8 cellular contexts compared by ENCODE assay signal in the genomic region with DNA sequence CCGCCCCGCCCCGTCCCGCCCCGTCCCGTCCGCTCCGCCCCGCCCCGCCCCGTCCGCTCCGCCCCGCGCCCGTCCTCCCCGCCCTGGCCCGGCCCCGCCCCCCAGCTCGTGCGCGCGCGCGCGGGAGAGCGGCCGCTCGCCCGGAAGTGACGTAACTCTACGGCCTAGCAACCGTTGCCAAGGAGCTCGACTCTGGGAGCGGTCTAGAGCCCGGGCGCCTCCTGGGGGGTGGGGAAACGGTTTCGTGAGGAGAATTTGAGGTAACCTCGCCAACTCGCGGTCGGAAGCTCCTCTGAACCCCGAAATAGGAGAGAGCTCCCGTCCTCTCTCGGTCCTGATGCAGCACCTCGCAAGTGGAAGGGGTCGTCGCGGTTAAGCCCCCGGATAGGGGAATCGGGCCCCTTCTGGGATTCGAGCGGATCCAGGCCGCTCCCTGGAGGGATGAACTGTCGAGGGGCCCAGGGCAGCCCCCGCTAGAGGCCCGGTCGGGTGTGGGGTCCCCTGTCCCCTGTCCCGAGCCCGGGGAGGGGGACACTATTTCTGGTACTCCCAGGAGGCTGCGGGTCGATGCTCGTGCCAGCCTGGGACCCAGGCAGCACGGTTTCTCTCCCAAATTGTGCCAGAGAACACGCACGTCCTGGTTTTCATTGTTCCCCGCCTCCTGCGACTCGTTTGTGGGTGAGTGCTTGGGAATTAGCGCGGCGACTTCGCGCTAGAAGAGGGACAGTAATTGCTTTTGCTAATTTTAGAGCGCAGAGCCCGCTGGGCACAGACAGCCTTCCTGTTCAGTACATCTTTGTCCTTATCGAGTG. TPM values are rescaled to one million over a fixed set of nuclear protein-coding genes. Genes with fewer than 3 reads are reported as not detected.
DNase-seq lines count a peak whose midpoint lies in the region; ATAC-seq and TF ChIP-seq lines count a peak whose summit lies in the region.

A gene with protein sequence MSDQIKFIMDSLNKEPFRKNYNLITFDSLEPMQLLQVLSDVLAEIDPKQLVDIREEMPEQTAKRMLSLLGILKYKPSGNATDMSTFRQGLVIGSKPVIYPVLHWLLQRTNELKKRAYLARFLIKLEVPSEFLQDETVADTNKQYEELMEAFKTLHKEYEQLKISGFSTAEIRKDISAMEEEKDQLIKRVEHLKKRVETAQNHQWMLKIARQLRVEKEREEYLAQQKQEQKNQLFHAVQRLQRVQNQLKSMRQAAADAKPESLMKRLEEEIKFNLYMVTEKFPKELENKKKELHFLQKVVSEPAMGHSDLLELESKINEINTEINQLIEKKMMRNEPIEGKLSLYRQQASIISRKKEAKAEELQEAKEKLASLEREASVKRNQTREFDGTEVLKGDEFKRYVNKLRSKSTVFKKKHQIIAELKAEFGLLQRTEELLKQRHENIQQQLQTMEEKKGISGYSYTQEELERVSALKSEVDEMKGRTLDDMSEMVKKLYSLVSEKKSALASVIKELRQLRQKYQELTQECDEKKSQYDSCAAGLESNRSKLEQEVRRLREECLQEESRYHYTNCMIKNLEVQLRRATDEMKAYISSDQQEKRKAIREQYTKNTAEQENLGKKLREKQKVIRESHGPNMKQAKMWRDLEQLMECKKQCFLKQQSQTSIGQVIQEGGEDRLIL (plus strand): TSS at position 174 of the 812 bp plus-strand sequence. CDS start 3,024 bp downstream, outside the sequence.

- H3K27me3 Mint-ChIP-seq in activated B cell treated with CpG ODN at 0.5 μM for 24 hours = no peaks in the 10 kb centered on the region
- peaks cover 3 to 15% (median 14%) of the 10 kb centered on the region in 3 donors for H3K27me3 Mint-ChIP-seq in immature natural killer cell (ENCODE audit: low read depth in 3 of 3)

- peak within 1 kb of the TSS; percentile 92 for H3K4me3 Mint-ChIP-seq in activated B cell treated with CpG ODN at 0.5 μM for 24 hours
- peak within 1 kb of the TSS; percentile 91 to 95 (median 93) for H3K4me3 Mint-ChIP-seq in immature natural killer cell

- H3K9me3 Mint-ChIP-seq in activated B cell treated with CpG ODN at 0.5 μM for 24 hours (no peaks in the 10 kb centered on the region), immature natural killer cell (no peaks in the 10 kb centered on the region)

- peak within 1 kb of the TSS; percentile 79 for H3K27ac Mint-ChIP-seq in activated B cell treated with CpG ODN at 0.5 μM for 24 hours
- H3K27ac Mint-ChIP-seq in immature natural killer cell = peak within 1 kb of the TSS; percentile 71 to 94 (median 91)

- peaks cover 2% of the 10 kb centered on the region for H3K36me3 Mint-ChIP-seq in activated B cell treated with CpG ODN at 0.5 μM for 24 hours (ENCODE audit: low read depth)
- H3K36me3 Mint-ChIP-seq in immature natural killer cell = no peaks in the 10 kb centered on the region

- CTCF ChIA-PET in activated B cell treated with CpG ODN at 0.5 μM for 24 hours (lab: Charles Lee) = no interaction called here

- peak within 1 kb of the TSS; percentile 95 to 99 for H3K4me3 ChIP-seq in cardiac fibroblast (replicated peaks in 1 of 2; ENCODE audit: low read depth in 2 of 2, low read length in 2 of 2)

- H3K4me1 Mint-ChIP-seq in activated B cell treated with CpG ODN at 0.5 μM for 24 hours (peaks cover 8% of the 10 kb centered on the region), immature natural killer cell (peaks cover 11 to 17% of the 10 kb centered on the region in 2 donors)

- DNase-seq in A172 (ENCODE audit: low spot score) (peak; percentile 83), NCI-H2227 treated with DMSO at 0.1 percent for 48 hours (lab: John Stamatoyannopoulos, UW) (peak; percentile 93), activated B cell treated with CpG ODN at 0.5 μM for 24 hours (peak; percentile 95), cardiac fibroblast (ENCODE audit: low read depth in 2 of 2) (peak; percentile 94 to 97), immature natural killer cell (peak; percentile 90 to 92 (median 92)), smooth muscle cell of the brain vasculature (ENCODE audit: low read depth, low spot score) (peak; percentile 73)

- POLR2A ChIA-PET in activated B cell treated with CpG ODN at 0.5 μM for 24 hours (lab: Charles Lee) = interaction anchor here (0.6 to 2.1 kb wide), 9 partner anchors 41 to 477 kb away, joined by 3 to 18 read pairs (median 3); partner anchors contain the start of genes ARPC3, ATP2A2, FAM216A and GPN3

- TF ChIP-seq CTCF in activated B cell treated with CpG ODN at 0.5 μM for 24 hours (IDR thresholded peaks at IDR 0.05) = no peak
- no peak for TF ChIP-seq CTCF in cardiac fibroblast (IDR thresholded peaks at IDR 0.05; ENCODE audit: low read depth, low read length)

- ATAC-seq in GM18909 (IDR thresholded peaks at IDR 0.05; ENCODE audit: poor library complexity, unreplicated experiment) (peak; percentile 77), HG03175 (IDR thresholded peaks at IDR 0.05; ENCODE audit: unreplicated experiment) (peak; percentile 84), activated B cell treated with CpG ODN at 0.5 μM for 24 hours (ENCODE audit: low read depth) (peak; percentile 91)

- intact Hi-C loops in activated B cell treated with CpG ODN at 0.5 μM for 24 hours (cut with micrococcal nuclease) = loop anchor here (1.0 kb wide), 4 partner anchors 24 to 307 kb away; partner anchors contain the start of gene C12orf76

RNA-seq across cellular contexts. Expression of the gene that starts here (rescaled TPM):
- 32.8 and 34.8 TPM in 2 replicates for total RNA-seq in A172 (2014; rRNA removed; shearing (Covaris generic))
- total RNA-seq in activated B cell treated with CpG ODN at 0.5 μM for 24 hours = 4.3 and 4.4 TPM in 2 replicates
- under 1 TPM in 2 of 3 donors, not detected in 1; 0.54 TPM for polyA plus RNA-seq in immature natural killer cell

Comparison
In these comparisons a context has a peak if more than half of its experiments do, and no peak if none do; other contexts are left out.
1. Peak in every context shown above with its lines: DNase-seq, ATAC-seq and H3K4me3 ChIP-seq.
2. Peak in DNase-seq in immature natural killer cell; RNA of the gene not detected or under 1 TPM.